Comparison of ENCODE assay signal across 8 cellular contexts in genomic region chr12:102119674-102120563, GRCh38. TPM values are rescaled to one million over a fixed set of nuclear protein-coding genes. Genes with fewer than 3 reads are reported as not detected.
DNase-seq lines count a peak whose midpoint lies in the region; ATAC-seq lines count a peak whose summit lies in the region.

A gene with protein sequence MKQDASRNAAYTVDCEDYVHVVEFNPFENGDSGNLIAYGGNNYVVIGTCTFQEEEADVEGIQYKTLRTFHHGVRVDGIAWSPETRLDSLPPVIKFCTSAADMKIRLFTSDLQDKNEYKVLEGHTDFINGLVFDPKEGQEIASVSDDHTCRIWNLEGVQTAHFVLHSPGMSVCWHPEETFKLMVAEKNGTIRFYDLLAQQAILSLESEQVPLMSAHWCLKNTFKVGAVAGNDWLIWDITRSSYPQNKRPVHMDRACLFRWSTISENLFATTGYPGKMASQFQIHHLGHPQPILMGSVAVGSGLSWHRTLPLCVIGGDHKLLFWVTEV (minus strand): TSS chr12:102120114. CDS start chr12:102118518, 1,596 bp downstream.
Gene PARPBP (plus strand): TSS chr12:102120183. CDS start chr12:102123889, 3,706 bp downstream.

- no peaks in the 10 kb centered on the region for H3K27me3 ChIP-seq in BLaER1 treated with 17β-estradiol and CSF1 and Interleukin-3, amounts not matched to agents 10 nM and 100 nM

- ATAC-seq in HG03460 (IDR thresholded peaks at IDR 0.05; ENCODE audit: unreplicated experiment) = peak; percentile 94
- peak; percentile 100 for ATAC-seq in left lobe of liver

- peak within 1 kb of the TSS; percentile 79 for H3K4me3 Mint-ChIP-seq in activated CD4-positive, alpha-beta T cell treated with anti-CD3 and anti-CD28 coated beads, Interleukin-2, amount 10 ng/mL, durations not matched to agents 7 days and 5 days
- H3K4me3 Mint-ChIP-seq in dendritic cell treated with granulocyte-macrophage colony-stimulating factor and Interleukin-4, amounts not matched to agents 40 ng/mL and 50 ng/mL, for 4 days = peak within 1 kb of the TSS; percentile 90

- peaks cover 23 to 62% (median 38%) of the 10 kb centered on the region in 11 experiments; a peak in 20 of 22 replicates for H3K36me3 ChIP-seq in BLaER1 treated with 17β-estradiol and CSF1 and Interleukin-3, amounts not matched to agents 10 nM and 100 nM

- CTCF ChIA-PET in activated CD4-positive, alpha-beta T cell treated with anti-CD3 and anti-CD28 coated beads, Interleukin-2, amount 10 ng/mL, durations not matched to agents 7 days and 5 days (lab: Charles Lee) = interaction anchor here (1.6 kb wide), 1 partner anchor 10 kb away, joined by 4 read pairs; no protein-coding TSS in a partner anchor

- POLR2A ChIA-PET in activated CD4-positive, alpha-beta T cell treated with anti-CD3 and anti-CD28 coated beads, Interleukin-2, amount 10 ng/mL, durations not matched to agents 7 days and 5 days (lab: Charles Lee) = interaction anchor here (0.7 kb wide), 1 partner anchor 183 kb away, joined by 7 read pairs; no protein-coding TSS in a partner anchor

- intact Hi-C loops in dendritic cell treated with granulocyte-macrophage colony-stimulating factor and Interleukin-4, amounts not matched to agents 40 ng/mL and 50 ng/mL, for 4 days (cut with micrococcal nuclease) = loop anchor here (1.0 kb wide), 1 partner anchor 58 kb away; no protein-coding TSS in a partner anchor

- H3K27ac Mint-ChIP-seq in activated CD4-positive, alpha-beta T cell treated with anti-CD3 and anti-CD28 coated beads, Interleukin-2, amount 10 ng/mL, durations not matched to agents 7 days and 5 days = peak within 1 kb of the TSS; percentile 93
- H3K27ac Mint-ChIP-seq in dendritic cell treated with granulocyte-macrophage colony-stimulating factor and Interleukin-4, amounts not matched to agents 40 ng/mL and 50 ng/mL, for 4 days = peak within 1 kb of the TSS; percentile 91

- peaks cover 19 to 35% (median 31%) of the 10 kb centered on the region in 10 experiments for H3K4me1 ChIP-seq in BLaER1 treated with 17β-estradiol and CSF1 and Interleukin-3, amounts not matched to agents 10 nM and 100 nM

- peak within 1 kb of the TSS; percentile 74 to 93 (median 87) for H3K27ac ChIP-seq in BLaER1 treated with 17β-estradiol and CSF1 and Interleukin-3, amounts not matched to agents 10 nM and 100 nM

- H3K9me3 ChIP-seq in BLaER1 treated with 17β-estradiol and CSF1 and Interleukin-3, amounts not matched to agents 10 nM and 100 nM (replicated peaks in 1 of 11) = no peaks in the 10 kb centered on the region

- DNase-seq in GM19240 (ENCODE audit: insufficient read length, low spot score) (peak; percentile 68), NCI-H526 treated with DMSO at 0.1 percent for 48 hours (lab: John Stamatoyannopoulos, UW) (peak; percentile 85), left lobe of liver (ENCODE audit: low spot score) (peak; percentile 88)
- peak; percentile 93 for DNase-seq in activated CD4-positive, alpha-beta T cell treated with anti-CD3 and anti-CD28 coated beads, Interleukin-2, amount 10 ng/mL, durations not matched to agents 7 days and 5 days
- peak; percentile 80 for DNase-seq in stimulated activated CD4-positive, alpha-beta T cell treated with anti-CD3 and anti-CD28 coated beads, Interleukin-2, amount 100 ng/mL, for 4 hours (ENCODE audit: low read depth)

- H3K4me3 ChIP-seq in BLaER1 treated with 17β-estradiol and CSF1 and Interleukin-3, amounts not matched to agents 10 nM and 100 nM = peak within 1 kb of the TSS; percentile 68 to 89 (median 76)

- no peaks in the 10 kb centered on the region for H3K9me3 Mint-ChIP-seq in activated CD4-positive, alpha-beta T cell treated with anti-CD3 and anti-CD28 coated beads, Interleukin-2, amount 10 ng/mL, durations not matched to agents 7 days and 5 days
- H3K9me3 Mint-ChIP-seq in dendritic cell treated with granulocyte-macrophage colony-stimulating factor and Interleukin-4, amounts not matched to agents 40 ng/mL and 50 ng/mL, for 4 days = no peaks in the 10 kb centered on the region

- H3K27me3 Mint-ChIP-seq in activated CD4-positive, alpha-beta T cell treated with anti-CD3 and anti-CD28 coated beads, Interleukin-2, amount 10 ng/mL, durations not matched to agents 7 days and 5 days = no peaks in the 10 kb centered on the region
- no peaks in the 10 kb centered on the region for H3K27me3 Mint-ChIP-seq in dendritic cell treated with granulocyte-macrophage colony-stimulating factor and Interleukin-4, amounts not matched to agents 40 ng/mL and 50 ng/mL, for 4 days

- H3K4me2 ChIP-seq in BLaER1 treated with 17β-estradiol and CSF1 and Interleukin-3, amounts not matched to agents 10 nM and 100 nM = peak within 1 kb of the TSS; percentile 85 to 95 (median 88)

- peaks cover 45% of the 10 kb centered on the region for H3K4me1 Mint-ChIP-seq in activated CD4-positive, alpha-beta T cell treated with anti-CD3 and anti-CD28 coated beads, Interleukin-2, amount 10 ng/mL, durations not matched to agents 7 days and 5 days
- H3K4me1 Mint-ChIP-seq in dendritic cell treated with granulocyte-macrophage colony-stimulating factor and Interleukin-4, amounts not matched to agents 40 ng/mL and 50 ng/mL, for 4 days (ENCODE audit: low read depth) = peaks cover 21% of the 10 kb centered on the region

- peaks cover 32% of the 10 kb centered on the region for H3K36me3 Mint-ChIP-seq in activated CD4-positive, alpha-beta T cell treated with anti-CD3 and anti-CD28 coated beads, Interleukin-2, amount 10 ng/mL, durations not matched to agents 7 days and 5 days (ENCODE audit: low read depth)
- peaks cover 14% of the 10 kb centered on the region for H3K36me3 Mint-ChIP-seq in dendritic cell treated with granulocyte-macrophage colony-stimulating factor and Interleukin-4, amounts not matched to agents 40 ng/mL and 50 ng/mL, for 4 days (ENCODE audit: low read depth)

- no peaks in the 10 kb centered on the region for H4K20me1 ChIP-seq in BLaER1 treated with 17β-estradiol and CSF1 and Interleukin-3, amounts not matched to agents 10 nM and 100 nM

- H3K9ac ChIP-seq in BLaER1 treated with 17β-estradiol and CSF1 and Interleukin-3, amounts not matched to agents 10 nM and 100 nM = peak within 1 kb of the TSS; percentile 81 to 93 (median 88)

RNA-seq across cellular contexts. Expression of the first gene that starts in this region (rescaled TPM):
- 10 to 100 TPM; 58.3 to 58.9 TPM for total RNA-seq in activated CD4-positive, alpha-beta T cell treated with anti-CD3 and anti-CD28 coated beads, Interleukin-2, amount 10 ng/mL, durations not matched to agents 7 days and 5 days
- 5.4 TPM for total RNA-seq in left lobe of liver

RNA-seq across cellular contexts. Expression of gene PARPBP, which starts in this region (rescaled TPM):
- 10 to 100 TPM; 26.6 to 28.4 TPM for total RNA-seq in activated CD4-positive, alpha-beta T cell treated with anti-CD3 and anti-CD28 coated beads, Interleukin-2, amount 10 ng/mL, durations not matched to agents 7 days and 5 days
- total RNA-seq in left lobe of liver = 0.23 TPM

Comparison
In these comparisons a context has a peak if more than half of its experiments do, and no peak if none do; other contexts are left out.
1. Peak in every context shown above with its lines: DNase-seq, ATAC-seq, H3K4me3 ChIP-seq and H3K27ac ChIP-seq.
2. RNA of gene PARPBP (total RNA-seq): 26.6 to 28.4 TPM in activated CD4-positive, alpha-beta T cell treated with anti-CD3 and anti-CD28 coated beads, Interleukin-2, amount 10 ng/mL, durations not matched to agents 7 days and 5 days; 0.23 TPM in left lobe of liver (single experiment); every median in the first group is over 10 times any median in the second.